1 cellular context compared by ENCODE assay signal in the genomic region with DNA sequence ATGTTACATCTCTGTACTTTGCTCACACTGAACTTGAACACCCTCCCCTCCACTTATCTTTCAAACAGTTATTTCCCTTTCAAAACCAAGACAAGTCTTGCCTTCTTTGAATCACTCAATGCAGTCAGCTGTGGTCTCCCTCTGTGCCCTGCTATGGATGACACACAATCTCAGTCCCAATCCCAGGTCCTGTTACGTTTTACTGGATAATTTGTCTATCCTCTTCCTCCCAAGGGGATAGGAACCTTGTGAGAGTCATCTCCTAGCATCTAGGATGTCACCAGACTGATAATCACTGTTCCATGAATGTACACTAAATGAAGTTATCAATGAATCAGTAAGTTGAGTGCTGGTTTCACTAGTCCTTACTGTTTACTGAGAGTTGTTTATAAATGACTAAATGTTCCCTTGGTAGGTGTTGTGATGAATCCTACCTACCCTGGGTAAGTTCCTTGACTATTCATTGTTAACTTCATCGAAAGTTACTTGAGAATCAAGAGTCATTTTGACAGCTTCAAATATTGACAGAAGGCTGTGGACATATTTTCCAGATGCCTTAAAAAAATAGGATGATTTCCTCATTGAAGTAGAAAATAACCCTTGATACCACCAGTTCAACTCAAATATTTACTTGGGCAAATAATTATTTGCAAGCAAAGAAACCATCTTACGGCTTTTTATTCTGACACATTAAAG.
TF ChIP-seq lines count a peak whose summit lies in the region.

No MANE protein-coding gene starts in this region.

TF ChIP-seq in HepG2, 621 proteins besides CTCF, POLR2A, EP300 and RAD21 (continued from another document):
- TF ChIP-seq ZBTB1 (CRISPR knock-in tag; IDR thresholded peaks at IDR 0.05; ENCODE audit: borderline replicate concordance) (no peak), TFAP4 (IDR thresholded peaks at IDR 0.05; ENCODE audit: borderline replicate concordance, low read depth) (peak; percentile 11; the same call in 1 of the 2 replicates), PITX1 (CRISPR knock-in tag; IDR thresholded peaks at IDR 0.05) (no peak), RBM22 (optimal IDR thresholded peaks at IDR 0.05; ENCODE audit: low read length) (peak; percentile 53), FOXP1 (IDR thresholded peaks at IDR 0.05) (no peak), FOXP1 (CRISPR knock-in tag; IDR thresholded peaks at IDR 0.05) (peak; percentile 6; the same call in 1 of the 2 replicates), ZBTB14 (CRISPR knock-in tag; IDR thresholded peaks at IDR 0.05) (no peak), RAD51 (IDR thresholded peaks at IDR 0.05; ENCODE audit: borderline replicate concordance) (no peak), ZFP36L1 (CRISPR knock-in tag; IDR thresholded peaks at IDR 0.05) (peak; percentile 58; the same call in 1 of the 2 replicates), NCOR1 (IDR thresholded peaks at IDR 0.05; ENCODE audit: borderline replicate concordance, low read length) (0 out of 2 replicates have a peak, but pooled peaks have one; percentile 9), ARID3A (IDR thresholded peaks at IDR 0.05; ENCODE audit: low read depth, low read length) (peak; percentile 69), ZNF260 (CRISPR knock-in tag; IDR thresholded peaks at IDR 0.05; ENCODE audit: borderline replicate concordance, low read depth) (no peak)
